Comparison of ENCODE assay signal across 26 cellular contexts in genomic region chr1:28443550-28443949, GRCh38.
"Had no signal": no experiment of that assay in that cellular context is flagged by ENCODE, and none has a peak within 500 bp of the region (broad histone marks: within the 10 kb centered on the region; RNA-seq: fewer than 3 reads in every experiment).

No MANE protein-coding gene starts in this region.

- H3K4me3 ChIP-seq: colonic mucosa, esophagus muscularis mucosa, gastroesophageal sphincter, left ventricle myocardium inferior, lower lobe of right lung, spleen, thoracic aorta, transverse colon had no signal

- H3K9me3 ChIP-seq: colonic mucosa, esophagus muscularis mucosa, gastroesophageal sphincter, left ventricle myocardium inferior, lower lobe of right lung, neutrophil, thoracic aorta, transverse colon had no signal

- FAIRE-seq: kidney had no signal

- H3K36me3 ChIP-seq: colonic mucosa, left ventricle myocardium inferior, lower lobe of right lung, neutrophil, thoracic aorta, transverse colon had no signal

- H3K27me3 ChIP-seq: colonic mucosa, esophagus muscularis mucosa, gastroesophageal sphincter, neutrophil, spleen, transverse colon had no signal

- H3K4me1 ChIP-seq: colonic mucosa had no signal

- ATAC-seq: gastroesophageal sphincter; left cardiac atrium; lower lobe of right lung; naive thymus-derived CD4-positive, alpha-beta T cell; sciatic nerve; stimulated activated memory B cell treated with anti-CD40 and anti-IgM and Interleukin-4, amounts not matched to agents 10 μg/mL and 1 μg/mL and 100 μg/mL, for 72 hours; stimulated activated naive CD8-positive, alpha-beta T cell treated with anti-CD3 and anti-CD28 coated beads, Interleukin-15, amount 100 ng/mL, for 72 hours had no signal

- H3K27ac ChIP-seq: colonic mucosa, esophagus muscularis mucosa, gastroesophageal sphincter, left ventricle myocardium inferior, lower lobe of right lung, neutrophil, spleen, thoracic aorta, transverse colon had no signal

- DNase-seq: cerebellar nuclear complex; colonic mucosa; dermis blood vessel endothelial cell; effector CD4-positive, alpha-beta T cell; endodermal cell; glutamatergic neuron; immature natural killer cell; kidney; left cardiac atrium; left ventricle myocardium inferior; lower lobe of right lung; naive thymus-derived CD4-positive, alpha-beta T cell; posterior cingulate gyrus; spleen; stimulated activated CD4-positive, alpha-beta T cell treated with anti-CD3 and anti-CD28 coated beads, Interleukin-15, amount 100 ng/mL, for 24 hours; stimulated activated CD4-positive, alpha-beta T cell treated with anti-CD3 and anti-CD28 coated beads, Interleukin-1b, Interleukin-23, amount 100 ng/mL, for 48 hours; stimulated activated CD4-positive, alpha-beta T cell treated with anti-CD3 and anti-CD28 coated beads, Interleukin-4, amount 100 ng/mL, for 24 hours; stimulated activated naive CD8-positive, alpha-beta T cell treated with anti-CD3 and anti-CD28 coated beads, Interleukin-15, amount 100 ng/mL, for 72 hours; substantia nigra; transverse colon had no signal
